9 cellular contexts compared by ENCODE assay signal in genomic region chr17:17824780-17825614, GRCh38. TPM values are rescaled to one million over a fixed set of nuclear protein-coding genes. Genes with fewer than 3 reads are reported as not detected.
DNase-seq lines count a peak whose midpoint lies in the region; ATAC-seq, FAIRE-seq and TF ChIP-seq lines count a peak whose summit lies in the region.
"Had no signal": no experiment of that assay in that cellular context is flagged by ENCODE, and none has a peak within 500 bp of the region (broad histone marks: within the 10 kb centered on the region; RNA-seq: fewer than 3 reads in every experiment).

No MANE protein-coding gene starts in this region.

- H3K9ac ChIP-seq in HepG2 (ENCODE audit: insufficient read depth, low read depth, low read length), result peak overlapping the region; percentile 74

- no peak for TF ChIP-seq RAD21 in HepG2 (CRISPR knock-in tag; IDR thresholded peaks at IDR 0.05)

- H3K27ac ChIP-seq in HepG2 (ENCODE audit: extremely low read length, insufficient read depth, low read length), result peak overlapping the region; percentile 93
- H3K27ac ChIP-seq in transverse colon, result peak overlapping the region; percentile 88 to 98 (median 96)

- intact Hi-C loops in HepG2 (cut with micrococcal nuclease; ENCODE audit: unreplicated experiment) (no loop called here), transverse colon (cut with DNase I; ENCODE audit: low total_unique reads) (no loop called here)

- in situ Hi-C loops in HepG2 (cut with HindIII; ENCODE audit: extremely low pct_ligation_motif_present, low pct_unique_long_range_greater_than_20kb) (no loop called here), transverse colon (cut with MboI; ENCODE audit: low pct_ligation_motif_present in 1 of 4, low pct_unique_long_range_greater_than_20kb in 1 of 4, low sequenced_read_pairs in 3 of 4) (no loop called here)

- H4K20me1 ChIP-seq in HepG2 (ENCODE audit: insufficient read depth, low read length), result peaks cover 69% of the 10 kb centered on the region

- peak; percentile 67 for FAIRE-seq in HepG2 (lab: Jason Lieb, UNC)

- peaks cover 12% of the 10 kb centered on the region for H3K36me3 Mint-ChIP-seq in activated CD8-positive, alpha-beta memory T cell treated with anti-CD3 and anti-CD28 coated beads, Interleukin-2, amount 10 ng/mL, durations not matched to agents 7 days and 5 days
- peaks cover 28% of the 10 kb centered on the region for H3K36me3 Mint-ChIP-seq in activated naive CD8-positive, alpha-beta T cell treated with anti-CD3 and anti-CD28 coated beads, Interleukin-2, amount 10 ng/mL, durations not matched to agents 7 days and 5 days

- H2AFZ ChIP-seq in HepG2 (ENCODE audit: low read length), result no peak overlapping the region

- TF ChIP-seq EP300 in HepG2 (IDR thresholded peaks at IDR 0.05; ENCODE audit: low read depth in 2 of 2, low read length in 2 of 2), result no peak
- no peak for TF ChIP-seq EP300 in HepG2 (CRISPR knock-in tag; IDR thresholded peaks at IDR 0.05; ENCODE audit: borderline replicate concordance)
- no peak for TF ChIP-seq EP300 in transverse colon (IDR thresholded peaks at IDR 0.05; ENCODE audit: low read depth)

- BruUV-seq in HepG2 (replicated peaks; lab: Mats Ljungman, UMichigan), result no TSS peak

- H3K9me3 ChIP-seq in HepG2 (ENCODE audit: low read length), result no peaks in the 10 kb centered on the region
- no peaks in the 10 kb centered on the region for H3K9me3 ChIP-seq in transverse colon

- no peak for DNase-seq in activated CD8-positive, alpha-beta memory T cell treated with anti-CD3 and anti-CD28 coated beads, Interleukin-2, amount 10 ng/mL, durations not matched to agents 7 days and 5 days
- no peak for DNase-seq in activated CD8-positive, alpha-beta memory T cell treated with anti-CD3 and anti-CD28 coated beads for 24 hours
- no peak for DNase-seq in activated naive CD8-positive, alpha-beta T cell treated with anti-CD3 and anti-CD28 coated beads, Interleukin-2, amount 10 ng/mL, durations not matched to agents 7 days and 5 days
- DNase-seq in HepG2 (ENCODE audit: low spot score), result no peak
- DNase-seq in transverse colon, result no peak
- DNase-seq in OCI-M2 (lab: John Stamatoyannopoulos, UW; ENCODE audit: unreplicated experiment), result no peak
- DNase-seq: NCI-H446 treated with DMSO at 0.1 percent for 48 hours had no signal

- H3K4me1 ChIP-seq in HepG2 (ENCODE audit: insufficient read depth, low read length) (peaks cover 96% of the 10 kb centered on the region), transverse colon (peaks cover 33 to 79% (median 67%) of the 10 kb centered on the region in 4 donors)

- H3K36me3 ChIP-seq in HepG2 (replicated peaks in 1 of 2; ENCODE audit: control insufficient read depth in 1 of 2, insufficient read depth in 2 of 2, low read length in 2 of 2) (peaks cover 21 to 58% of the 10 kb centered on the region in 2 experiments), transverse colon (no peaks in the 10 kb centered on the region)

- TF ChIP-seq CTCF in HepG2 (CRISPR knock-in tag; IDR thresholded peaks at IDR 0.05), result no peak
- no peak for TF ChIP-seq CTCF in transverse colon (IDR thresholded peaks at IDR 0.05)

- H3K79me2 ChIP-seq in HepG2 (ENCODE audit: insufficient read depth, low read length), result peaks cover 89% of the 10 kb centered on the region

- WGBS in HepG2 (ENCODE audit: low lambda C conversion rate), result 12% methylated on average over 13 of the region's 14 CpGs
- 18 to 50% methylated on average over 3 to 14 of the region's 14 CpGs for WGBS in transverse colon (ENCODE audit: low coverage in 1 of 2), 2 donors

- H3K27me3 Mint-ChIP-seq in activated CD8-positive, alpha-beta memory T cell treated with anti-CD3 and anti-CD28 coated beads, Interleukin-2, amount 10 ng/mL, durations not matched to agents 7 days and 5 days, result no peaks in the 10 kb centered on the region
- H3K27me3 Mint-ChIP-seq in activated naive CD8-positive, alpha-beta T cell treated with anti-CD3 and anti-CD28 coated beads, Interleukin-2, amount 10 ng/mL, durations not matched to agents 7 days and 5 days, result no peaks in the 10 kb centered on the region

- TF ChIP-seq POLR2A in HepG2 (IDR thresholded peaks at IDR 0.05; ENCODE audit: insufficient read depth in 1 of 2, low read depth in 2 of 2, low read length in 2 of 2) (no peak), transverse colon (IDR thresholded peaks at IDR 0.05) (no peak)

- H3K4me1 Mint-ChIP-seq in activated CD8-positive, alpha-beta memory T cell treated with anti-CD3 and anti-CD28 coated beads, Interleukin-2, amount 10 ng/mL, durations not matched to agents 7 days and 5 days, result peaks cover 78% of the 10 kb centered on the region
- H3K4me1 Mint-ChIP-seq in activated naive CD8-positive, alpha-beta T cell treated with anti-CD3 and anti-CD28 coated beads, Interleukin-2, amount 10 ng/mL, durations not matched to agents 7 days and 5 days, result peaks cover 77% of the 10 kb centered on the region

- ATAC-seq in activated CD8-positive, alpha-beta memory T cell treated with anti-CD3 and anti-CD28 coated beads, Interleukin-2, amount 10 ng/mL, durations not matched to agents 7 days and 5 days, result no peak
- no peak for ATAC-seq in activated naive CD8-positive, alpha-beta T cell treated with anti-CD3 and anti-CD28 coated beads, Interleukin-2, amount 10 ng/mL, durations not matched to agents 7 days and 5 days (ENCODE audit: low read depth)
- ATAC-seq in HepG2 (peak; percentile 26), GM21529 (IDR thresholded peaks at IDR 0.05; ENCODE audit: unreplicated experiment) (no peak), GM21619 (IDR thresholded peaks at IDR 0.05; ENCODE audit: unreplicated experiment) (no peak)

- H3K27me3 ChIP-seq in HepG2 (ENCODE audit: control insufficient read depth in 1 of 2, insufficient read depth in 2 of 2, low read length in 2 of 2), result no peaks in the 10 kb centered on the region
- H3K27me3 ChIP-seq in transverse colon, result no peaks in the 10 kb centered on the region

- H3K4me3 Mint-ChIP-seq in activated CD8-positive, alpha-beta memory T cell treated with anti-CD3 and anti-CD28 coated beads, Interleukin-2, amount 10 ng/mL, durations not matched to agents 7 days and 5 days, result peak overlapping the region; percentile 73
- H3K4me3 Mint-ChIP-seq in activated naive CD8-positive, alpha-beta T cell treated with anti-CD3 and anti-CD28 coated beads, Interleukin-2, amount 10 ng/mL, durations not matched to agents 7 days and 5 days, result peak overlapping the region; percentile 80

- CTCF ChIA-PET in activated CD8-positive, alpha-beta memory T cell treated with anti-CD3 and anti-CD28 coated beads, Interleukin-2, amount 10 ng/mL, durations not matched to agents 7 days and 5 days (lab: Charles Lee), result interaction anchor here (0.7 to 3.7 kb wide), 6 partner anchors 10 to 144 kb away, joined by 3 to 34 read pairs (median 4); partner anchors contain the start of gene SREBF1
- CTCF ChIA-PET in HepG2 (lab: Yijun Ruan, JAX; ENCODE audit: low intra/inter-chr PET ratio, low total read pairs), result no interaction called here

- POLR2A ChIA-PET in activated naive CD8-positive, alpha-beta T cell treated with anti-CD3 and anti-CD28 coated beads, Interleukin-2, amount 10 ng/mL, durations not matched to agents 7 days and 5 days (lab: Charles Lee), result interaction anchor here (0.7 to 11.0 kb wide), 6 partner anchors 10 to 142 kb away, joined by 3 to 260 read pairs (median 8); partner anchors contain the start of gene SREBF1
- POLR2A ChIA-PET in HepG2 (lab: Yijun Ruan, JAX), result interaction anchor here (0.6 to 8.6 kb wide), 3 partner anchors 12 to 21 kb away, joined by 4 to 69 read pairs (median 4); partner anchors contain the start of gene SREBF1

- H3K4me2 ChIP-seq in HepG2 (ENCODE audit: low read depth, low read length), result peak overlapping the region; percentile 83

- H3K9me3 Mint-ChIP-seq in activated CD8-positive, alpha-beta memory T cell treated with anti-CD3 and anti-CD28 coated beads, Interleukin-2, amount 10 ng/mL, durations not matched to agents 7 days and 5 days (ENCODE audit: low read depth), result no peaks in the 10 kb centered on the region
- H3K9me3 Mint-ChIP-seq in activated naive CD8-positive, alpha-beta T cell treated with anti-CD3 and anti-CD28 coated beads, Interleukin-2, amount 10 ng/mL, durations not matched to agents 7 days and 5 days, result no peaks in the 10 kb centered on the region

- peak overlapping the region; percentile 92 for H3K27ac Mint-ChIP-seq in activated CD8-positive, alpha-beta memory T cell treated with anti-CD3 and anti-CD28 coated beads, Interleukin-2, amount 10 ng/mL, durations not matched to agents 7 days and 5 days
- peak overlapping the region; percentile 94 for H3K27ac Mint-ChIP-seq in activated naive CD8-positive, alpha-beta T cell treated with anti-CD3 and anti-CD28 coated beads, Interleukin-2, amount 10 ng/mL, durations not matched to agents 7 days and 5 days

- H3K4me3 ChIP-seq in HepG2 (replicated peaks in 1 of 3; ENCODE audit: insufficient read depth in 1 of 3, low read depth in 2 of 3, low read length in 3 of 3), result peak overlapping the region in 1 of 3 experiments; percentile 60; a peak in 2 of 6 replicates
- H3K4me3 ChIP-seq in transverse colon, result no peak overlapping the region

RNA-seq across cellular contexts. Expression of gene SREBF1, which starts 11.8 kb away (rescaled TPM):
- total RNA-seq in activated CD8-positive, alpha-beta memory T cell treated with anti-CD3 and anti-CD28 coated beads, Interleukin-2, amount 10 ng/mL, durations not matched to agents 7 days and 5 days, result 100 to 1,000 TPM in 1 of 2 experiments, 10 to 100 TPM in 1; 90.6 to 184 TPM
- 100 to 1,000 TPM; 218 to 229 TPM for total RNA-seq in activated naive CD8-positive, alpha-beta T cell treated with anti-CD3 and anti-CD28 coated beads, Interleukin-2, amount 10 ng/mL, durations not matched to agents 7 days and 5 days
- total RNA-seq in HepG2 (2016; rRNA removed; fragmentation: Illumina TruSeq; extraction: Trizol) (12.6 and 34.3 TPM in 2 replicates), transverse colon (100 to 1,000 TPM in 3 of 4 donors, 10 to 100 TPM in 1; 45.7 to 206 (median 148) TPM)
- 17.8 and 21.9 TPM in 2 replicates for total RNA-seq in HepG2 (2016; cell fraction: cytosol; rRNA removed; fragmentation: Illumina TruSeq; extraction: Trizol; ENCODE audit: low read depth)
- 11.7 and 40.3 TPM in 2 replicates for total RNA-seq in HepG2 (2016; cell fraction: insoluble cytoplasmic fraction; rRNA removed; fragmentation: Illumina TruSeq; extraction: Trizol)
- total RNA-seq in HepG2 (2016; cell fraction: membrane; rRNA removed; fragmentation: Illumina TruSeq; extraction: Trizol), result 12.6 and 16.8 TPM in 2 replicates
- 53.2 and 57.7 TPM in 2 replicates for total RNA-seq in HepG2 (2016; cell fraction: nucleus; rRNA removed; fragmentation: Illumina TruSeq; extraction: Trizol)
- 38.0 and 57.5 TPM in 2 replicates for polyA plus RNA-seq in HepG2 (2011; rRNA removed)
- 16.6 and 23.2 TPM in 2 replicates for polyA plus RNA-seq in HepG2 (2011; cell fraction: cytosol; rRNA removed)
- 385 and 409 TPM in 2 replicates for polyA plus RNA-seq in HepG2 (2011; cell fraction: nucleus; rRNA removed)
- 60.2 and 60.8 TPM in 2 replicates for polyA plus RNA-seq in HepG2 (2012)
- 3.6 and 4.8 TPM in 2 replicates for polyA plus RNA-seq in HepG2 (2016; cell fraction: cytosol; fragmentation: Illumina TruSeq; extraction: Trizol; ENCODE audit: low read depth)
- polyA plus RNA-seq in HepG2 (2016; cell fraction: insoluble cytoplasmic fraction; fragmentation: Illumina TruSeq; extraction: Trizol; ENCODE audit: low read depth), result 11.3 and 14.1 TPM in 2 replicates
- 7.4 and 8.0 TPM in 2 replicates for polyA plus RNA-seq in HepG2 (2016; cell fraction: membrane; fragmentation: Illumina TruSeq; extraction: Trizol; ENCODE audit: low read depth)
- 156 and 162 TPM in 2 replicates for polyA plus RNA-seq in HepG2 (2016; cell fraction: nucleus; fragmentation: Illumina TruSeq; extraction: Trizol; ENCODE audit: insufficient read depth, low read depth)
- polyA minus RNA-seq in HepG2 (2011; rRNA and poly(A)+ RNA removed; ENCODE audit: low replicate concordance), result 70.2 and 130 TPM in 2 replicates
- polyA minus RNA-seq in HepG2 (2011; cell fraction: cytosol; rRNA and poly(A)+ RNA removed), result 35.3 and 56.1 TPM in 2 replicates
- 93.2 and 119 TPM in 2 replicates for polyA minus RNA-seq in HepG2 (2011; cell fraction: nucleus; rRNA and poly(A)+ RNA removed)
